ENCODE assay signal across 15 cellular contexts in the genomic region with DNA sequence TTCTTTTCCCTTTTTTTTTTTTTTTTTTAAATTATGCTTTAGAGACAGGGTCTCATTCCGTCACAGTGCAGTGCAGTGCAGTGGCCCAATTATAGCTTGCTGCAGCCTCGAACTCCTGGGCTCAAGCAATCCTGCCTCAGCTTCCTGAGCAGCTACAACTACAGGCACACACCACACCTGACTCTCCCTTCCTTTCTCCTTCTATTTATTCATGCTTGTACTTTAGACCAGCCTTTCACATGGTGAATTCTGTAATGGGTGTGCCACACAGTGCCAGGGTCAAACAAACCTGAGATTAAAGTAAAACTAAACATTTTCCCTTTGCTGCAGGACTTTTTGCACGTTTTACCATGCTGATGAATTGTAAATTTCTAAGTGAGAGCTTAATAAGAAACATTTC.
DNase-seq lines count a peak whose midpoint lies in the region; ATAC-seq lines count a peak whose summit lies in the region.
"Had no signal": no experiment of that assay in that cellular context is flagged by ENCODE, and none has a peak within 500 bp of the region (broad histone marks: within the 10 kb centered on the region; RNA-seq: fewer than 3 reads in every experiment).

No MANE protein-coding gene starts in this region.

- DNase-seq in RPMI8226: peak; percentile 31
- DNase-seq in epithelial cell of prostate (ENCODE audit: low read depth, low spot score): no peak
- DNase-seq in COLO668 (lab: John Stamatoyannopoulos, UW; ENCODE audit: unreplicated experiment): no peak
- no peak for DNase-seq in cerebellar nuclear complex (lab: John Stamatoyannopoulos, UW)
- DNase-seq: CD4-positive, alpha-beta memory T cell; DMS79; NCI-H2081; SHP77 treated with DMSO at 0.1 percent for 48 hours had no signal

- H3K27ac ChIP-seq in epithelial cell of prostate: peak overlapping the region; percentile 24
- peak overlapping the region; percentile 45 to 64 for H3K27ac ChIP-seq in mucosa of rectum (ENCODE audit: low read depth in 2 of 2, low read length in 2 of 2)

- no peaks in the 10 kb centered on the region for H3K36me3 ChIP-seq in mucosa of rectum (ENCODE audit: control insufficient read depth in 2 of 2, insufficient read depth in 2 of 2, low read length in 2 of 2)
- H3K36me3 ChIP-seq: BE2C had no signal

- peaks cover 33 to 58% of the 10 kb centered on the region in 2 donors for H3K4me1 ChIP-seq in mucosa of rectum (ENCODE audit: control insufficient read depth in 2 of 2, insufficient read depth in 2 of 2, low read length in 2 of 2)
- H3K4me1 ChIP-seq: BE2C had no signal

- H3K27me3 ChIP-seq in mucosa of rectum (ENCODE audit: control insufficient read depth in 2 of 2, insufficient read depth in 2 of 2, low read length in 2 of 2): no peaks in the 10 kb centered on the region

- H3K4me3 ChIP-seq in mucosa of rectum (ENCODE audit: low read length in 2 of 2): peak overlapping the region; percentile 13 to 21
- H3K4me3 ChIP-seq: K562 had no signal

- H3K9ac ChIP-seq in mucosa of rectum (ENCODE audit: low read depth in 1 of 2, low read length in 2 of 2): peak overlapping the region in 1 of 2 donors; percentile 38

- ATAC-seq in GM21526 (IDR thresholded peaks at IDR 0.05; ENCODE audit: low FRiP score, unreplicated experiment) (no peak), HG03095 (IDR thresholded peaks at IDR 0.05; ENCODE audit: unreplicated experiment) (no peak)
- ATAC-seq: HCT116, SK-N-SH treated with all-trans-retinoic acid at 6 μM for 48 hours had no signal

- H3K9me3 ChIP-seq in mucosa of rectum (ENCODE audit: control insufficient read depth in 2 of 2, low read length in 2 of 2): no peaks in the 10 kb centered on the region
- H3K9me3 ChIP-seq: BE2C had no signal
